Comparison of ENCODE assay signal across 14 cellular contexts in the genomic region with DNA sequence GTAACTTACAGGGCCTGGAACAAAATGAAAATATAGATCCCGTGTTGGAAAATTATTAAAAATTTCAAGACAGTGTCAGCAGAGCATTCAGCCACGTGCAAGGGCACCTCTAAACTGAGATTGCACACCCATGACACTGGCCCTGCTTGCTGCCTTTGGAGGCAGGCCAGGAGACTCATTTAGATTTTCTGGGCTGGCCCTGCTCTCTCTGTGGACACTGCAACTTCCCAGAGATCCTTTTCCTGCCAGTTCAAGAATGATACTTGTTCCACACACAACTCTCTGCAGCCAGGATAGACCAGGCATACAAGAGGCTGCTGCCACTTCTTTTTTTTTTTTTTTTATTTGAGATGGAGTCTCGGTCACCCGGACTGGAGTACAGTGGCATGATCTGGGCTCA. TPM values are rescaled to one million over a fixed set of nuclear protein-coding genes. Genes with fewer than 3 reads are reported as not detected.
A peak's percentile ranks its signal among the peaks of the same experiment; 100 is the strongest.
DNase-seq lines count a peak whose midpoint lies in the region; ATAC-seq and TF ChIP-seq lines count a peak whose summit lies in the region.
"Had no signal": no experiment of that assay in that cellular context is flagged by ENCODE, and none has a peak within 500 bp of the region (broad histone marks: within the 10 kb centered on the region; RNA-seq: fewer than 3 reads in every experiment).

No MANE protein-coding gene starts in this region.

- peaks cover 34% of the 10 kb centered on the region for H3K4me1 ChIP-seq in PC-9 (replicated peaks; ENCODE audit: insufficient read depth)

- H3K4me1 Mint-ChIP-seq in osteocyte (ENCODE audit: unreplicated experiment), result peaks cover 32% of the 10 kb centered on the region

- no peaks in the 10 kb centered on the region for H3K27me3 ChIP-seq in PC-9 (ENCODE audit: insufficient read depth, low read depth)

- DNase-seq in AG20443 (ENCODE audit: low spot score) (peak; percentile 50), PC-9 (no peak), fibroblast of pulmonary artery (ENCODE audit: low read depth) (peak; percentile 47), osteocyte (ENCODE audit: extremely low spot score, unreplicated experiment) (no peak), COR-L47 (lab: John Stamatoyannopoulos, UW) (no peak)
- DNase-seq: activated gamma-delta T cell treated with Interleukin-2 at 50 U/mL for 16 hours; effector CD4-positive, alpha-beta T cell; NCI-H2107; nucleus accumbens; SJCRH30 had no signal

- H3K27me3 Mint-ChIP-seq in osteocyte (ENCODE audit: unreplicated experiment), result no peaks in the 10 kb centered on the region

- no TSS peak for BruUV-seq in PC-9 (replicated peaks; lab: Mats Ljungman, UMichigan)

- no peaks in the 10 kb centered on the region for H3K9me3 ChIP-seq in PC-9 (ENCODE audit: insufficient read depth, low read depth)
- H3K9me3 ChIP-seq: SJCRH30 had no signal

- H3K4me3 Mint-ChIP-seq in osteocyte (ENCODE audit: unreplicated experiment), result no peak overlapping the region
- H3K4me3 Mint-ChIP-seq: CD14-positive monocyte had no signal

- H3K27ac Mint-ChIP-seq in osteocyte (ENCODE audit: unreplicated experiment), result peak overlapping the region; percentile 45
- H3K27ac Mint-ChIP-seq: CD14-positive monocyte had no signal

- H3K9me3 Mint-ChIP-seq in osteocyte (ENCODE audit: unreplicated experiment), result no peaks in the 10 kb centered on the region

- H3K4me3 ChIP-seq in PC-9 (no peak overlapping the region), fibroblast of pulmonary artery (replicated peaks; ENCODE audit: low read depth, low read length) (no peak overlapping the region)
- H3K4me3 ChIP-seq: SJCRH30 had no signal

- H3K36me3 ChIP-seq in PC-9 (ENCODE audit: low read depth), result no peaks in the 10 kb centered on the region
- H3K36me3 ChIP-seq: SJCRH30 had no signal

- H3K4me2 ChIP-seq in PC-9, result peak overlapping the region; percentile 33

- H3K79me2 ChIP-seq in PC-9 (ENCODE audit: low read depth), result no peaks in the 10 kb centered on the region

- no peaks in the 10 kb centered on the region for H3K9me2 ChIP-seq in PC-9 (ENCODE audit: insufficient read depth)

- peaks cover 30% of the 10 kb centered on the region for H3F3A ChIP-seq in PC-9 (ENCODE audit: insufficient read depth, low read depth)

- intact Hi-C loops in PC-9 (cut with micrococcal nuclease; ENCODE audit: unreplicated experiment), result loop anchor here (1.0 to 5.0 kb wide), 7 partner anchors 18 to 656 kb away; a partner anchor contains a TSS

- POLR2A ChIA-PET in PC-9 (lab: Charles Lee; ENCODE audit: unreplicated experiment), result interaction anchor here (0.6 to 1.0 kb wide), 2 partner anchors 62 to 707 kb away, joined by 3 to 17 read pairs; no protein-coding TSS in a partner anchor

- H2AFZ ChIP-seq in PC-9, result no peak overlapping the region

- CTCF ChIA-PET in PC-9 (lab: Charles Lee), result interaction anchor here (0.6 to 1.2 kb wide), 5 partner anchors 11 to 161 kb away, joined by 3 to 6 read pairs (median 4); no protein-coding TSS in a partner anchor

- H3K36me3 Mint-ChIP-seq in osteocyte (ENCODE audit: unreplicated experiment), result no peaks in the 10 kb centered on the region
- H3K36me3 Mint-ChIP-seq: CD14-positive monocyte had no signal

- TF ChIP-seq CTCF in PC-9 (conservative IDR thresholded peaks at IDR 0.05) (no peak), fibroblast of pulmonary artery (IDR thresholded peaks at IDR 0.05; ENCODE audit: low read length, missing control alignments) (no peak), osteocyte (IDR thresholded peaks at IDR 0.05) (no peak)

- H4K20me1 ChIP-seq in PC-9 (ENCODE audit: insufficient read depth), result no peaks in the 10 kb centered on the region

- peak overlapping the region; percentile 74 for H3K27ac ChIP-seq in PC-9
- H3K27ac ChIP-seq: SJCRH30 had no signal

- ATAC-seq in HG03108 (IDR thresholded peaks at IDR 0.05; ENCODE audit: unreplicated experiment), result no peak
- no peak for ATAC-seq in HG03457 (IDR thresholded peaks at IDR 0.05; ENCODE audit: unreplicated experiment)
- ATAC-seq in GM19455 (IDR thresholded peaks at IDR 0.05; ENCODE audit: unreplicated experiment), result no peak

RNA-seq across cellular contexts. Expression of a gene that starts 56.7 kb away (rescaled TPM):
- 43.3 and 43.7 TPM in 2 replicates for total RNA-seq in PC-9 (2021)
- total RNA-seq in osteocyte, result 16.6 and 18.6 TPM in 2 replicates

Comparison
In these comparisons a context has a peak if more than half of its experiments do, and no peak if none do; other contexts are left out.
1. DNase-seq: peak in AG20443 (single experiment) and fibroblast of pulmonary artery (single experiment); none in PC-9 (0 of 2), osteocyte (single experiment) and COR-L47 (single experiment).